Comparison of ENCODE assay signal across 14 cellular contexts in the genomic region with DNA sequence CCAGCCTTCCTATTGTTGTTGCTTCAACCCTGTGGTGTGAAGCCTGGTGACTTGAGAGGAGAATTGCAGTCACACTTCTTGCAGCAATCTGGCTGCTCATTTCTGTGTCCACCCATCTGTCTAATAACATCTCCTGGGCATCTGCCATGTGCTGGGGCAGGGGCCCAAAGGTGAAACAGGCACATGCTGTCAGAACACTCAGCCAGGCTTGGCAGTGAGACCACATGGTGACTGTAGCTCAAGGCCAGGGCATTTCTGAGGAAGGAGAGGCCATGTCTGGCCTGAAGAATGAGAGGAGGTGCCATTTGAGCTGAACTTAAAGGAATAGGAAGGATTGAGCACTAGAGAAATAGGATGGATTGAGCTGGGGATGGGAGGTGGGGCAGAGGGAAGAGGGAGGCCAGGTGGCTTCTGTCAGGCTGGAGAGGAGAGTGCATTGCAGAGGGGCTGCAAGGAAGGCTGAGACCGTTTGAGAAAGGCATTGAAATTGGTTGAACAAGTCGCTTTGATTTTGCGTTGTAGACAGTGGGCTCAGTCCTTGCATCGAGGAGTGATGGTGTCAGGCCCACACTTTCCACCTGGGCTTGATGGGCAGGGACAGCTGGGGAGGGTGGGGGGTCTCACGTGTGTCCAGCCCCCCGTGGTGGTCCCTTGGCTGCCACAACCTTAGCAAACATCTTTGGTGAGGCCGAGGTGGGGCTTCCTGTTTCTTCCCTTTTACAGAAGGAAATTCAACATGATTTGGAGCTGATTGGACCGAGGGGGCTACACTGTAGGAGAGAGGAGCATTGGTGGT.
DNase-seq lines count a peak whose midpoint lies in the region; ATAC-seq and TF ChIP-seq lines count a peak whose summit lies in the region.
"Had no signal": no experiment of that assay in that cellular context is flagged by ENCODE, and none has a peak within 500 bp of the region (broad histone marks: within the 10 kb centered on the region; RNA-seq: fewer than 3 reads in every experiment).

No MANE protein-coding gene starts in this region.

- ATAC-seq in GM21717 (IDR thresholded peaks at IDR 0.05; ENCODE audit: unreplicated experiment) (no peak), GM18868 (IDR thresholded peaks at IDR 0.05; ENCODE audit: unreplicated experiment) (no peak)
- ATAC-seq: esophagus mucosa had no signal

- peaks cover 4% of the 10 kb centered on the region for H3K4me1 Mint-ChIP-seq in neural crest cell

- no peak overlapping the region for H3K4me3 Mint-ChIP-seq in neural crest cell
- H3K4me3 Mint-ChIP-seq: stimulated activated naive CD8-positive, alpha-beta T cell treated with anti-CD3 and anti-CD28 coated beads, Interleukin-15, Interleukin-2, amounts not matched to agents 100 ng/mL and 50 ng/mL, for 24 hours had no signal

- H3K36me3 Mint-ChIP-seq in neural crest cell (ENCODE audit: low read depth): no peaks in the 10 kb centered on the region

- TF ChIP-seq CTCF in neural crest cell (conservative IDR thresholded peaks at IDR 0.05): no peak

- in situ Hi-C loops in G401 (cut with HindIII; ENCODE audit: low sequenced_read_pairs): no loop called here

- H3K27ac Mint-ChIP-seq in neural crest cell (ENCODE audit: unreplicated experiment): peak overlapping the region; percentile 78
- H3K27ac Mint-ChIP-seq: stimulated activated naive CD8-positive, alpha-beta T cell treated with anti-CD3 and anti-CD28 coated beads, Interleukin-15, Interleukin-2, amounts not matched to agents 100 ng/mL and 50 ng/mL, for 24 hours had no signal

- DNase-seq in G401 (ENCODE audit: low spot score): peak; percentile 97
- DNase-seq in NCI-H524 (lab: John Stamatoyannopoulos, UW): peak; percentile 48 to 92
- DNase-seq in ecto neural progenitor cell (ENCODE audit: low spot score): peak; percentile 29
- no peak for DNase-seq in neural crest cell (ENCODE audit: low read depth, low spot score)
- DNase-seq in activated CD4-positive, alpha-beta T cell treated with anti-CD3 and anti-CD28 coated beads, Interleukin-2, amount 50 U/mL, for 48 hours: no peak
- DNase-seq: activated CD4-positive, alpha-beta T cell treated with anti-CD3 and anti-CD28 coated beads for 48 hours; amygdala; Caco-2; cortex of kidney; T-helper 2 cell had no signal

- H3K9me3 Mint-ChIP-seq in neural crest cell: peaks cover 8% of the 10 kb centered on the region
- H3K9me3 Mint-ChIP-seq: stimulated activated naive CD8-positive, alpha-beta T cell treated with anti-CD3 and anti-CD28 coated beads, Interleukin-15, Interleukin-2, amounts not matched to agents 100 ng/mL and 50 ng/mL, for 24 hours had no signal

- H3K27me3 Mint-ChIP-seq in neural crest cell (ENCODE audit: low read depth): no peaks in the 10 kb centered on the region
- H3K27me3 Mint-ChIP-seq: stimulated activated naive CD8-positive, alpha-beta T cell treated with anti-CD3 and anti-CD28 coated beads, Interleukin-15, Interleukin-2, amounts not matched to agents 100 ng/mL and 50 ng/mL, for 24 hours had no signal

Comparison
In these comparisons a context has a peak if more than half of its experiments do, and no peak if none do; other contexts are left out.
1. DNase-seq: peak in G401 (single experiment), NCI-H524 (2 of 2) and ecto neural progenitor cell (single experiment); none in neural crest cell (single experiment) and activated CD4-positive, alpha-beta T cell treated with anti-CD3 and anti-CD28 coated beads, Interleukin-2, amount 50 U/mL, for 48 hours (0 of 2).